In genomic region chr16:66853261-66854139, GRCh38 we compare ENCODE assay signal across 28 cellular contexts. TPM values are rescaled to one million over a fixed set of nuclear protein-coding genes. Genes with fewer than 3 reads are reported as not detected.
"Had no signal": no experiment of that assay in that cellular context is flagged by ENCODE, and none has a peak within 500 bp of the region (broad histone marks: within the 10 kb centered on the region; RNA-seq: fewer than 3 reads in every experiment).

No MANE protein-coding gene starts in this region.

- ATAC-seq: activated naive CD4-positive, alpha-beta T cell treated with anti-CD3 and anti-CD28 coated beads, Interleukin-2, amount 50 U/mL, for 72 hours; activated T-helper 17 cell treated with anti-CD3 and anti-CD28 coated beads, Interleukin-2, amount 50 U/mL, for 72 hours; naive thymus-derived CD4-positive, alpha-beta T cell had no signal

- H3K4me3 ChIP-seq: ascending aorta, hepatocyte, left ventricle myocardium inferior, prostate gland, thoracic aorta had no signal

- H3K36me3 ChIP-seq: ascending aorta, brain microvascular endothelial cell, left ventricle myocardium inferior, prostate gland, thoracic aorta, WERI-Rb-1 had no signal

- H3K27ac ChIP-seq: ascending aorta, brain microvascular endothelial cell, hepatocyte, left ventricle myocardium inferior, prostate gland, thoracic aorta, WERI-Rb-1 had no signal

- H3K9me3 ChIP-seq: ascending aorta, left ventricle myocardium inferior, prostate gland, thoracic aorta had no signal

- H3K4me1 ChIP-seq: ascending aorta, left ventricle myocardium inferior, prostate gland had no signal

- H3K27me3 ChIP-seq: ascending aorta, hepatocyte had no signal

- DNase-seq: activated CD4-positive, alpha-beta T cell treated with anti-CD3 and anti-CD28 coated beads for 1 hour; activated CD8-positive, alpha-beta memory T cell treated with anti-CD3 and anti-CD28 coated beads for 24 hours; activated CD8-positive, alpha-beta memory T cell treated with anti-CD3 and anti-CD28 coated beads, Interleukin-2, amount 50 U/mL, for 4 hours; activated T-cell treated with anti-CD3 and anti-CD28 coated beads, Interleukin-2, amount 50 U/mL, for 24 hours; brain microvascular endothelial cell; caudate nucleus; dermis blood vessel endothelial cell; effector CD8-positive, alpha-beta T cell; foreskin melanocyte; immature natural killer cell; kidney glomerular epithelial cell; left ventricle myocardium inferior; naive thymus-derived CD4-positive, alpha-beta T cell; stimulated activated CD4-positive, alpha-beta T cell treated with anti-CD3 and anti-CD28 coated beads, Interleukin-4, amount 100 ng/mL, for 1 hour; stimulated activated naive CD4-positive, alpha-beta T cell; WERI-Rb-1 had no signal

RNA-seq across cellular contexts. Expression of gene CA7, which starts 9.3 kb away (rescaled TPM):
- total RNA-seq: activated naive CD4-positive, alpha-beta T cell treated with anti-CD3 and anti-CD28 coated beads, Interleukin-2, amount 50 U/mL, for 72 hours; activated T-helper 17 cell treated with anti-CD3 and anti-CD28 coated beads, Interleukin-2, amount 50 U/mL, for 72 hours; ascending aorta; dermis blood vessel endothelial cell; left ventricle myocardium inferior; lung microvascular endothelial cell; naive thymus-derived CD4-positive, alpha-beta T cell; osteocyte; T-helper 1 cell treated with Interleukin-12 subunit alpha and Interleukin-12 subunit beta and Interleukin-4 antibody, amounts not matched to agents 30 ng/mL and 1 ng/mL, for 36 hours; thoracic aorta; ureter had no signal
- polyA plus RNA-seq: naive thymus-derived CD4-positive, alpha-beta T cell had no signal

RNA-seq across cellular contexts. Expression of gene TERB1, which starts 52.1 kb away (rescaled TPM):
- total RNA-seq: activated naive CD4-positive, alpha-beta T cell treated with anti-CD3 and anti-CD28 coated beads, Interleukin-2, amount 50 U/mL, for 72 hours; ascending aorta; left ventricle myocardium inferior; T-helper 1 cell treated with Interleukin-12 subunit alpha and Interleukin-12 subunit beta and Interleukin-4 antibody, amounts not matched to agents 30 ng/mL and 1 ng/mL, for 36 hours; thoracic aorta had no signal
- polyA plus RNA-seq: adipose tissue; esophagus; hepatocyte; naive thymus-derived CD4-positive, alpha-beta T cell had no signal
